In genomic region chr10:80489371-80490112, GRCh38 we compare ENCODE assay signal across 1 cellular context.
A peak's percentile ranks its signal among the peaks of the same experiment; 100 is the strongest.
TF ChIP-seq lines count a peak whose summit lies in the region.

No MANE protein-coding gene starts in this region.

TF ChIP-seq in HepG2, 621 proteins besides CTCF, POLR2A, EP300 and RAD21:
- no peak for TF ChIP-seq CHCHD3 (CRISPR knock-in tag; IDR thresholded peaks at IDR 0.05)
- no peak for TF ChIP-seq ZBTB3 (CRISPR knock-in tag; IDR thresholded peaks at IDR 0.05; ENCODE audit: borderline replicate concordance, low read depth)
- peak; percentile 16; the same call in 1 of the 2 replicates for TF ChIP-seq ZMYM3 (CRISPR knock-in tag; IDR thresholded peaks at IDR 0.05)
- TF ChIP-seq RORA (CRISPR knock-in tag; IDR thresholded peaks at IDR 0.05): no peak
- no peak for TF ChIP-seq ZNF20 (CRISPR knock-in tag; IDR thresholded peaks at IDR 0.05)
- TF ChIP-seq ZNF232 (CRISPR knock-in tag; IDR thresholded peaks at IDR 0.05; ENCODE audit: borderline replicate concordance): no peak
